In genomic region chr2:143688815-143689214, GRCh38 we compare ENCODE assay signal across 16 cellular contexts.
DNase-seq lines count a peak whose midpoint lies in the region; ATAC-seq, FAIRE-seq and TF ChIP-seq lines count a peak whose summit lies in the region.
"Had no signal": no experiment of that assay in that cellular context is flagged by ENCODE, and none has a peak within 500 bp of the region (broad histone marks: within the 10 kb centered on the region; RNA-seq: fewer than 3 reads in every experiment).

No MANE protein-coding gene starts in this region.

- H3K36me3 Mint-ChIP-seq in activated naive CD8-positive, alpha-beta T cell, result peaks cover 17% of the 10 kb centered on the region
- peaks cover 15% of the 10 kb centered on the region for H3K36me3 Mint-ChIP-seq in activated naive CD8-positive, alpha-beta T cell treated with anti-CD3 and anti-CD28 coated beads for 36 hours
- H3K36me3 Mint-ChIP-seq in CD4-positive, alpha-beta T cell (ENCODE audit: low read depth), result peaks cover 56% of the 10 kb centered on the region
- peaks cover 28% of the 10 kb centered on the region for H3K36me3 Mint-ChIP-seq in activated T-helper 17 cell treated with anti-CD3 and anti-CD28 coated beads, Interleukin-2, amount 50 U/mL, for 72 hours (ENCODE audit: low read depth)

- no peak overlapping the region for H3K27ac ChIP-seq in CD4-positive, alpha-beta T cell (ENCODE audit: low read depth, low read length)
- no peak overlapping the region for H3K27ac ChIP-seq in K562 (ENCODE audit: extremely low read depth, low read depth, low read length)
- H3K27ac ChIP-seq: C4-2B had no signal

- H3K27me3 Mint-ChIP-seq in activated naive CD8-positive, alpha-beta T cell, result no peaks in the 10 kb centered on the region
- H3K27me3 Mint-ChIP-seq in activated naive CD8-positive, alpha-beta T cell treated with anti-CD3 and anti-CD28 coated beads for 36 hours, result no peaks in the 10 kb centered on the region
- no peaks in the 10 kb centered on the region for H3K27me3 Mint-ChIP-seq in CD4-positive, alpha-beta T cell
- no peaks in the 10 kb centered on the region for H3K27me3 Mint-ChIP-seq in activated T-helper 17 cell treated with anti-CD3 and anti-CD28 coated beads, Interleukin-2, amount 50 U/mL, for 72 hours

- BruUV-seq in K562 (replicated peaks; lab: Mats Ljungman, UMichigan), result no TSS peak

- no peak for DNase-seq in activated naive CD8-positive, alpha-beta T cell treated with anti-CD3 and anti-CD28 coated beads for 36 hours
- no peak for DNase-seq in CD4-positive, alpha-beta T cell
- no peak for DNase-seq in GM19239 (ENCODE audit: insufficient read length, low spot score)
- no peak for DNase-seq in K562 (ENCODE audit: extremely low read depth in 1 of 4, low spot score in 3 of 4)
- no peak for DNase-seq in head of caudate nucleus
- DNase-seq: BE2C, HCEC 1CT, HFFc6, KBM-7 had no signal

- H3K4me3 ChIP-seq in K562, result no peak overlapping the region
- H3K4me3 ChIP-seq: GM12878 had no signal

- POLR2A ChIA-PET in CD4-positive, alpha-beta T cell (lab: Charles Lee), result interaction anchor here (1.2 kb wide), 1 partner anchor 10 kb away, joined by 3 read pairs; no protein-coding TSS in a partner anchor
- POLR2A ChIA-PET in K562 (lab: Yijun Ruan, JAX), result no interaction called here

- intact Hi-C loops in CD4-positive, alpha-beta T cell (cut with DNase I, micrococcal nuclease), result no loop called here
- intact Hi-C loops in K562 (cut with micrococcal nuclease) (loop anchor here (10.0 kb wide), 1 partner anchor 466 kb away; no protein-coding TSS in a partner anchor), head of caudate nucleus (cut with DNase I) (no loop called here)

- peaks cover 38% of the 10 kb centered on the region for H3K4me1 Mint-ChIP-seq in activated naive CD8-positive, alpha-beta T cell (ENCODE audit: low read depth)
- H3K4me1 Mint-ChIP-seq in activated naive CD8-positive, alpha-beta T cell treated with anti-CD3 and anti-CD28 coated beads for 36 hours, result peaks cover 8% of the 10 kb centered on the region
- peaks cover 69% of the 10 kb centered on the region for H3K4me1 Mint-ChIP-seq in CD4-positive, alpha-beta T cell (ENCODE audit: low read depth)
- peaks cover 6% of the 10 kb centered on the region for H3K4me1 Mint-ChIP-seq in activated T-helper 17 cell treated with anti-CD3 and anti-CD28 coated beads, Interleukin-2, amount 50 U/mL, for 72 hours

- H3K9me3 ChIP-seq in CD4-positive, alpha-beta T cell (ENCODE audit: control insufficient read depth, low read length), result no peaks in the 10 kb centered on the region
- H3K9me3 ChIP-seq in K562 (replicated peaks; ENCODE audit: control insufficient read depth, insufficient read depth, low read depth, low read length), result no peaks in the 10 kb centered on the region
- H3K9me3 ChIP-seq: BE2C had no signal

- H3K4me3 Mint-ChIP-seq in activated naive CD8-positive, alpha-beta T cell, result no peak overlapping the region
- H3K4me3 Mint-ChIP-seq in activated naive CD8-positive, alpha-beta T cell treated with anti-CD3 and anti-CD28 coated beads for 36 hours, result no peak overlapping the region
- H3K4me3 Mint-ChIP-seq in CD4-positive, alpha-beta T cell, result no peak overlapping the region
- H3K4me3 Mint-ChIP-seq in activated T-helper 17 cell treated with anti-CD3 and anti-CD28 coated beads, Interleukin-2, amount 50 U/mL, for 72 hours, result no peak overlapping the region
- H3K4me3 Mint-ChIP-seq: HFFc6 had no signal

- CTCF ChIA-PET in CD4-positive, alpha-beta T cell (lab: Charles Lee), result no interaction called here
- CTCF ChIA-PET in K562 (lab: Yijun Ruan, JAX; ENCODE audit: low intra/inter-chr PET ratio), result no interaction called here

- FAIRE-seq in GM19239 (lab: Jason Lieb, UNC) (peak; percentile 42), K562 (lab: Jason Lieb, UNC) (no peak)
- FAIRE-seq: A204.1, GM12878, HTR-8/SVneo had no signal

- in situ Hi-C loops in K562 (cut with MboI), result no loop called here

- no peak for TF ChIP-seq POLR2A in K562 (conservative IDR thresholded peaks at IDR 0.05)

- H3K9ac ChIP-seq in K562 (ENCODE audit: insufficient read depth in 1 of 2, low read depth in 2 of 2, low read length in 2 of 2), result no peak overlapping the region

- no peak overlapping the region for H2AFZ ChIP-seq in K562 (ENCODE audit: low read depth, low read length)

- no peaks in the 10 kb centered on the region for H4K20me1 ChIP-seq in K562 (replicated peaks; ENCODE audit: control insufficient read depth, insufficient read depth, low read length)

- H3K27me3 ChIP-seq in CD4-positive, alpha-beta T cell (ENCODE audit: control insufficient read depth, insufficient read depth, low read length), result no peaks in the 10 kb centered on the region
- no peaks in the 10 kb centered on the region for H3K27me3 ChIP-seq in K562 (ENCODE audit: control insufficient read depth in 2 of 2, insufficient read depth in 2 of 2, low read length in 2 of 2)
- H3K27me3 ChIP-seq: BE2C had no signal

- no peaks in the 10 kb centered on the region for H3K9me3 Mint-ChIP-seq in activated naive CD8-positive, alpha-beta T cell (ENCODE audit: low read depth)
- H3K9me3 Mint-ChIP-seq in activated naive CD8-positive, alpha-beta T cell treated with anti-CD3 and anti-CD28 coated beads for 36 hours, result no peaks in the 10 kb centered on the region
- H3K9me3 Mint-ChIP-seq in CD4-positive, alpha-beta T cell, result no peaks in the 10 kb centered on the region
- H3K9me3 Mint-ChIP-seq in activated T-helper 17 cell treated with anti-CD3 and anti-CD28 coated beads, Interleukin-2, amount 50 U/mL, for 72 hours, result no peaks in the 10 kb centered on the region
- H3K9me3 Mint-ChIP-seq: HFFc6 had no signal

- no peaks in the 10 kb centered on the region for H3K36me3 ChIP-seq in K562 (ENCODE audit: control insufficient read depth, insufficient read depth, low read length)
- H3K36me3 ChIP-seq: BE2C had no signal

- H3K9me1 ChIP-seq in K562 (ENCODE audit: control insufficient read depth, insufficient read depth, low read length), result no peaks in the 10 kb centered on the region

- no peaks in the 10 kb centered on the region for H3K79me2 ChIP-seq in K562 (ENCODE audit: control insufficient read depth, insufficient read depth, low read length)

- no peak for TF ChIP-seq EP300 in K562 (IDR thresholded peaks at IDR 0.05; ENCODE audit: low read length)

- TF ChIP-seq RAD21 in K562 (CRISPR knock-in tag; conservative IDR thresholded peaks at IDR 0.05 in 1 of 2, IDR thresholded peaks at IDR 0.05 in 1 of 2), result no peak

- H3K4me1 ChIP-seq in K562 (replicated peaks in 1 of 2; ENCODE audit: control insufficient read depth in 2 of 2, insufficient read depth in 2 of 2, low read length in 2 of 2), result no peaks in the 10 kb centered on the region; a peak in 2 of 5 replicates
- H3K4me1 ChIP-seq: BE2C had no signal

- no peak for ATAC-seq in CD4-positive, alpha-beta T cell (ENCODE audit: poor library complexity)
- no peak for ATAC-seq in K562
- ATAC-seq in activated T-helper 17 cell treated with anti-CD3 and anti-CD28 coated beads, Interleukin-2, amount 50 U/mL, for 72 hours (replicated peaks), result no peak
- ATAC-seq in GM21423 (IDR thresholded peaks at IDR 0.05; ENCODE audit: unreplicated experiment), result no peak
- ATAC-seq: GM12878 had no signal

- H3K27ac Mint-ChIP-seq in activated naive CD8-positive, alpha-beta T cell, result peak overlapping the region; percentile 66
- H3K27ac Mint-ChIP-seq in activated naive CD8-positive, alpha-beta T cell treated with anti-CD3 and anti-CD28 coated beads for 36 hours, result no peak overlapping the region
- H3K27ac Mint-ChIP-seq in CD4-positive, alpha-beta T cell, result peak overlapping the region; percentile 4
- no peak overlapping the region for H3K27ac Mint-ChIP-seq in activated T-helper 17 cell treated with anti-CD3 and anti-CD28 coated beads, Interleukin-2, amount 50 U/mL, for 72 hours
- H3K27ac Mint-ChIP-seq: HFFc6 had no signal

- TF ChIP-seq CTCF in CD4-positive, alpha-beta T cell (IDR thresholded peaks at IDR 0.05), result no peak
- no peak for TF ChIP-seq CTCF in K562 (IDR thresholded peaks at IDR 0.05 in 2 of 3, conservative IDR thresholded peaks at IDR 0.05 in 1 of 3; ENCODE audit: insufficient read depth in 2 of 3, low read depth in 1 of 3, low read length in 3 of 3)

- H3K4me2 ChIP-seq in K562 (ENCODE audit: insufficient read depth, low read length), result no peak overlapping the region

- WGBS in K562 (ENCODE audit: insufficient coverage, low coverage, missing lambda C conversion rate), result 28% methylated on average over 2 of the region's 2 CpGs

TF ChIP-seq in K562, 482 proteins besides CTCF, POLR2A, EP300 and RAD21:
- no peak for TF ChIP-seq ZNF696 (CRISPR knock-in tag; conservative IDR thresholded peaks at IDR 0.05)
- TF ChIP-seq ZNF589 (CRISPR knock-in tag; IDR thresholded peaks at IDR 0.05; ENCODE audit: low read depth), result no peak
- peak; percentile 56; the same call in 1 of the 2 replicates for TF ChIP-seq C11orf30 (IDR thresholded peaks at IDR 0.05; ENCODE audit: low read depth)
- no peak for TF ChIP-seq ZFX (CRISPR knock-in tag; IDR thresholded peaks at IDR 0.05)
- peak; percentile 71 for TF ChIP-seq ZNF316 (IDR thresholded peaks at IDR 0.05)
- no peak for TF ChIP-seq ILF3 (IDR thresholded peaks at IDR 0.05; ENCODE audit: borderline replicate concordance)

Comparison
In these comparisons a context has a peak if more than half of its experiments do, and no peak if none do; other contexts are left out.
1. H3K27ac Mint-ChIP-seq: peak in activated naive CD8-positive, alpha-beta T cell (single experiment) and CD4-positive, alpha-beta T cell (single experiment); none in activated naive CD8-positive, alpha-beta T cell treated with anti-CD3 and anti-CD28 coated beads for 36 hours (single experiment) and activated T-helper 17 cell treated with anti-CD3 and anti-CD28 coated beads, Interleukin-2, amount 50 U/mL, for 72 hours (single experiment).